Comparison of ENCODE assay signal across 8 cellular contexts in genomic region chr3:40309439-40309924, GRCh38. TPM values are rescaled to one million over a fixed set of nuclear protein-coding genes. Genes with fewer than 3 reads are reported as not detected.
DNase-seq lines count a peak whose midpoint lies in the region; ATAC-seq and TF ChIP-seq lines count a peak whose summit lies in the region.

Gene EIF1B, plus strand, starts transcription at chr3:40309707. Its CDS starts 235 bp downstream, at chr3:40309942.

- peak within 1 kb of the TSS; percentile 48 for H2BK5ac ChIP-seq in IMR-90 (ENCODE audit: low read depth, low read length, poor library complexity, severe bottlenecking)

- H3K27ac ChIP-seq in IMR-90 (ENCODE audit: insufficient read depth, low read length): peak within 1 kb of the TSS; percentile 82
- H3K27ac ChIP-seq in epithelial cell of prostate: peak within 1 kb of the TSS; percentile 75

- no peak within 1 kb of the TSS for H2AK5ac ChIP-seq in IMR-90 (ENCODE audit: low read depth, low read length)

- H2BK120ac ChIP-seq in IMR-90 (ENCODE audit: low read depth, low read length): peak within 1 kb of the TSS; percentile 6

- peak within 1 kb of the TSS; percentile 69 for H3K4me3 ChIP-seq in IMR-90 (ENCODE audit: insufficient read depth, low read depth, low read length)

- H3K9me1 ChIP-seq in IMR-90 (ENCODE audit: insufficient read depth, low read length): peaks cover 8% of the 10 kb centered on the region

- H3K56ac ChIP-seq in IMR-90 (ENCODE audit: extremely low read depth, insufficient read depth, low read length): peak within 1 kb of the TSS; percentile 84; the same call in 1 of the 2 replicates

- no TSS peak for BruUV-seq in IMR-90 (replicated peaks; lab: Mats Ljungman, UMichigan)

- TF ChIP-seq CTCF in IMR-90 (conservative IDR thresholded peaks at IDR 0.05; ENCODE audit: low read depth, low read length): peak; percentile 98

- no peak within 1 kb of the TSS for H2BK15ac ChIP-seq in IMR-90 (ENCODE audit: low read depth, low read length)

- WGBS in IMR-90 (ENCODE audit: extremely low coverage in 2 of 2, insufficient read length in 1 of 2), 2 experiments: 0% methylated on average over 46 of the region's 49 CpGs; no CpG with 5 or more reads in 1 of the 2 experiments

- H4K8ac ChIP-seq in IMR-90 (ENCODE audit: low read depth in 2 of 2, low read length in 2 of 2): peak within 1 kb of the TSS; percentile 85 to 96

- peak within 1 kb of the TSS; percentile 67 for H4K5ac ChIP-seq in IMR-90 (ENCODE audit: low read depth, low read length)

- in situ Hi-C loops in IMR-90 (cut with MboI; ENCODE audit: low sequenced_read_pairs): no loop called here

- H3K14ac ChIP-seq in IMR-90 (replicated peaks; ENCODE audit: low read depth, low read length): peak within 1 kb of the TSS; percentile 65

- CTCF ChIA-PET in IMR-90 (lab: Yijun Ruan, JAX): interaction anchor here (0.5 to 2.0 kb wide), 4 partner anchors 8 to 948 kb away, joined by 3 to 7 read pairs (median 4); no protein-coding TSS in a partner anchor

- H3K4me1 ChIP-seq in IMR-90 (ENCODE audit: control insufficient read depth, insufficient read depth, low read length): 0 out of 2 replicates have a peak, but pooled peaks cover 2% of the 10 kb centered on the region

- TF ChIP-seq RAD21 in IMR-90 (IDR thresholded peaks at IDR 0.05; ENCODE audit: low read length): peak; percentile 30; the same call in 1 of the 2 replicates

- H3K79me1 ChIP-seq in IMR-90 (ENCODE audit: low read depth in 1 of 2, low read length in 2 of 2): peaks cover 4 to 17% of the 10 kb centered on the region in 2 experiments; a peak in 3 of 4 replicates

- H2AK9ac ChIP-seq in IMR-90 (replicated peaks; ENCODE audit: low read depth, low read length, poor library complexity): peak within 1 kb of the TSS; percentile 93

- H3K4me2 ChIP-seq in IMR-90 (ENCODE audit: low read depth, low read length): peak within 1 kb of the TSS; percentile 85

- peaks cover 10% of the 10 kb centered on the region for H3K36me3 ChIP-seq in IMR-90 (ENCODE audit: control insufficient read depth, insufficient read depth, low read length)

- H3K18ac ChIP-seq in IMR-90 (ENCODE audit: low read depth, low read length): peak within 1 kb of the TSS; percentile 29; the same call in 1 of the 2 replicates

- no peaks in the 10 kb centered on the region for H3K27me3 ChIP-seq in IMR-90 (ENCODE audit: control insufficient read depth, insufficient read depth, low read length)

- H2BK20ac ChIP-seq in IMR-90 (ENCODE audit: low read depth, low read length): no peak within 1 kb of the TSS

- peak; percentile 90 for DNase-seq in DMS114 treated with DMSO at 0.1 percent for 48 hours (lab: John Stamatoyannopoulos, UW; ENCODE audit: unreplicated experiment)
- peak; percentile 96 for DNase-seq in IMR-90
- DNase-seq in OCI-M1 (lab: John Stamatoyannopoulos, UW): peak; percentile 98
- peak; percentile 99 for DNase-seq in activated T-cell treated with anti-CD3 and anti-CD28 coated beads for 4 hours
- DNase-seq in epithelial cell of prostate (ENCODE audit: low read depth, low spot score): peak; percentile 84
- peak; percentile 99 for DNase-seq in mucosa of gallbladder (ENCODE audit: low spot score)
- peak; percentile 97 to 98 for DNase-seq in stimulated activated CD8-positive, alpha-beta memory T cell treated with anti-CD3 and anti-CD28 coated beads, Interleukin-7, amount 100 ng/mL, for 1 hour (ENCODE audit: low read depth in 2 of 2)

- peak within 1 kb of the TSS; percentile 71 for H3K23ac ChIP-seq in IMR-90 (ENCODE audit: low read depth, low read length)

- peak within 1 kb of the TSS; percentile 86 for H3K9ac ChIP-seq in IMR-90 (ENCODE audit: low read depth, low read length)

- intact Hi-C loops in IMR-90 (cut with micrococcal nuclease): no loop called here

- H4K20me1 ChIP-seq in IMR-90 (ENCODE audit: insufficient read depth, low read length): no peaks in the 10 kb centered on the region

- H3K9me3 ChIP-seq in IMR-90 (ENCODE audit: control insufficient read depth, insufficient read depth, low read length): no peaks in the 10 kb centered on the region

- peak within 1 kb of the TSS; percentile 89 for H2AFZ ChIP-seq in IMR-90 (replicated peaks; ENCODE audit: low read length, poor library complexity)

- H4K91ac ChIP-seq in IMR-90 (ENCODE audit: insufficient read depth, low read depth, low read length): peak within 1 kb of the TSS; percentile 64

- POLR2A ChIA-PET in IMR-90 (lab: Charles Lee; ENCODE audit: unreplicated experiment): interaction anchor here (0.5 kb wide), 1 partner anchor 154 kb away, joined by 4 read pairs; no protein-coding TSS in a partner anchor

- TF ChIP-seq POLR2A in IMR-90 (IDR thresholded peaks at IDR 0.05; ENCODE audit: low read depth, low read length): peak; percentile 89

- ATAC-seq in GM21526 (IDR thresholded peaks at IDR 0.05; ENCODE audit: low FRiP score, unreplicated experiment): peak; percentile 94
- ATAC-seq in IMR-90 (ENCODE audit: low read depth): peak; percentile 92

- peak within 1 kb of the TSS; percentile 86 for H3K4ac ChIP-seq in IMR-90 (ENCODE audit: low read depth, low read length)

- dilution Hi-C loops in IMR-90 (cut with HindIII; ENCODE audit: low sequenced_read_pairs, unreplicated experiment): no loop called here

TF ChIP-seq in IMR-90, 13 proteins besides CTCF, POLR2A, EP300 and RAD21:
- peak; percentile 34 for TF ChIP-seq SMC3 (IDR thresholded peaks at IDR 0.05; ENCODE audit: low read depth, low read length)
- TF ChIP-seq BHLHE40 (IDR thresholded peaks at IDR 0.05; ENCODE audit: low read depth, low read length): 0 out of 2 replicates have a peak, but pooled peaks have one; percentile 26
- no peak for TF ChIP-seq ELK1 (IDR thresholded peaks at IDR 0.05; ENCODE audit: borderline replicate concordance, low read depth, low read length)
- TF ChIP-seq RCOR1 (IDR thresholded peaks at IDR 0.05; ENCODE audit: insufficient replicate concordance, low read length): no peak
- TF ChIP-seq CEBPB (IDR thresholded peaks at IDR 0.05; ENCODE audit: low read depth, low read length): no peak
- no peak; the same call in 1 of the 2 replicates for TF ChIP-seq MXI1 (IDR thresholded peaks at IDR 0.05; ENCODE audit: borderline replicate concordance, low read depth, low read length)
- no peak for TF ChIP-seq RFX5 (IDR thresholded peaks at IDR 0.05; ENCODE audit: low read depth, low read length)
- no peak for TF ChIP-seq NFE2L2 (IDR thresholded peaks at IDR 0.05; ENCODE audit: low read depth, low read length)
- peak; percentile 99 for TF ChIP-seq USF2 (IDR thresholded peaks at IDR 0.05; ENCODE audit: low read depth, low read length)
- TF ChIP-seq MAZ (IDR thresholded peaks at IDR 0.05; ENCODE audit: borderline replicate concordance, low read depth, low read length): peak; percentile 82; the same call in 1 of the 2 replicates
- no peak for TF ChIP-seq CHD1 (IDR thresholded peaks at IDR 0.05; ENCODE audit: low read depth, low read length)
- TF ChIP-seq FOS (IDR thresholded peaks at IDR 0.05; ENCODE audit: low read depth, low read length): no peak; the same call in 1 of the 2 replicates
- TF ChIP-seq MAFK (IDR thresholded peaks at IDR 0.05; ENCODE audit: low read depth, low read length): no peak

RNA-seq across cellular contexts. Expression of gene EIF1B, which starts in this region (rescaled TPM):
- total RNA-seq in IMR-90 (2012; rRNA removed) (11.3 and 14.2 TPM in 2 replicates), mucosa of gallbladder (40.9 TPM)
- 20.9 and 25.9 TPM in 2 replicates for polyA plus RNA-seq in IMR-90 (2012; rRNA removed)
- polyA plus RNA-seq in IMR-90 (2012; cell fraction: cytosol; rRNA removed): 3.0 and 8.3 TPM in 2 replicates
- polyA plus RNA-seq in IMR-90 (2012; cell fraction: nucleus; rRNA removed; ENCODE audit: low replicate concordance): 6.3 and 22.6 TPM in 2 replicates

Comparison
In these comparisons a context has a peak if more than half of its experiments do, and no peak if none do; other contexts are left out.
1. Peak in every context shown above with its lines: DNase-seq, ATAC-seq, H3K4me3 ChIP-seq and H3K27ac ChIP-seq.